18 cellular contexts compared by ENCODE assay signal in the genomic region with DNA sequence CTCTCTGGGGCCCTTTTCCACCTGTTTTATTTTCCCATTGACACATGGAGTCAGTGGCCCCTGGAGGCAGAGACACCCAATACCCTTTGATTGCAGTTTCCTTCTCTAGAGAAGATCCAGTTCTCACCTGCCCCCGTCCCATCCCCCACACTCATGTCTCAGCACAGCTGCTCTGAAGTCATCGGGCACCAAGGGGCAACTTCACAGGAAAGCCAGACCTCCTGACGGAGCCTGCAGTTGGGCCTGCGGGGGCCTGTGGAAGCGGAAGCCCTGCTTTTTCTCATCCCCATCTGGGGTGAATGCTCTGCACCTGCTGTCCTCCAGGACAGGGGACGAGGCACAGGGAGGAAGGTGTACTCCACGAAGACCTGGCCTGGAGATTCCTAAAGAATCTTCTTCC.
"Had no signal": no experiment of that assay in that cellular context is flagged by ENCODE, and none has a peak within 500 bp of the region (broad histone marks: within the 10 kb centered on the region; RNA-seq: fewer than 3 reads in every experiment).

No MANE protein-coding gene starts in this region.

- H3K9me3 Mint-ChIP-seq: activated CD8-positive, alpha-beta T cell treated with anti-CD3 and anti-CD28 coated beads for 36 hours; central memory CD8-positive, alpha-beta T cell; naive B cell; neural progenitor cell; stimulated activated memory B cell treated with anti-CD40 and anti-IgM and Interleukin-4, amounts not matched to agents 10 μg/mL and 1 μg/mL and 100 μg/mL, for 72 hours had no signal

- H3K4me3 Mint-ChIP-seq: activated CD8-positive, alpha-beta T cell treated with anti-CD3 and anti-CD28 coated beads for 36 hours; central memory CD8-positive, alpha-beta T cell; naive B cell; neural progenitor cell; stimulated activated memory B cell treated with anti-CD40 and anti-IgM and Interleukin-4, amounts not matched to agents 10 μg/mL and 1 μg/mL and 100 μg/mL, for 72 hours had no signal

- H3K27ac Mint-ChIP-seq: activated CD8-positive, alpha-beta T cell treated with anti-CD3 and anti-CD28 coated beads for 36 hours; naive B cell; neural progenitor cell; stimulated activated memory B cell treated with anti-CD40 and anti-IgM and Interleukin-4, amounts not matched to agents 10 μg/mL and 1 μg/mL and 100 μg/mL, for 72 hours had no signal

- H3K27me3 Mint-ChIP-seq: activated CD8-positive, alpha-beta T cell treated with anti-CD3 and anti-CD28 coated beads for 36 hours; central memory CD8-positive, alpha-beta T cell; naive B cell; stimulated activated memory B cell treated with anti-CD40 and anti-IgM and Interleukin-4, amounts not matched to agents 10 μg/mL and 1 μg/mL and 100 μg/mL, for 72 hours had no signal

- DNase-seq: activated CD4-positive, alpha-beta T cell treated with anti-CD3 and anti-CD28 coated beads for 48 hours; activated CD4-positive, CD25-positive, alpha-beta regulatory T cell; activated CD8-positive, alpha-beta T cell treated with anti-CD3 and anti-CD28 coated beads for 36 hours; activated effector memory CD4-positive, alpha-beta T cell treated with Interleukin-2 at 50 U/mL for 16 hours; activated naive CD4-positive, alpha-beta T cell treated with anti-CD3 and anti-CD28 coated beads, Interleukin-2, amount 50 U/mL, for 16 hours; activated T-cell treated with anti-CD3 and anti-CD28 coated beads, Interleukin-2, amount 50 U/mL, for 48 hours; aorta; brain microvascular endothelial cell; heart left ventricle; left ventricle myocardium inferior; naive B cell; pancreas; stimulated activated CD4-positive, alpha-beta T cell treated with anti-CD3 and anti-CD28 coated beads, Interleukin-4, amount 100 ng/mL, for 24 hours; T-helper 1 cell; T1000 had no signal

- H3K36me3 Mint-ChIP-seq: neural progenitor cell had no signal
